1 cellular context compared by ENCODE assay signal in genomic region chr4:1882850-1883271, GRCh38.
A peak's percentile ranks its signal among the peaks of the same experiment; 100 is the strongest.
TF ChIP-seq lines count a peak whose summit lies in the region.

No MANE protein-coding gene starts in this region.

TF ChIP-seq in K562, 482 proteins besides CTCF, POLR2A, EP300 and RAD21 (continued from another document and continues in another):
- TF ChIP-seq SAP30 (IDR thresholded peaks at IDR 0.05; ENCODE audit: borderline replicate concordance, insufficient read depth, low read depth, low read length, poor library complexity, severe bottlenecking): no peak
- TF ChIP-seq, protein P1, sequence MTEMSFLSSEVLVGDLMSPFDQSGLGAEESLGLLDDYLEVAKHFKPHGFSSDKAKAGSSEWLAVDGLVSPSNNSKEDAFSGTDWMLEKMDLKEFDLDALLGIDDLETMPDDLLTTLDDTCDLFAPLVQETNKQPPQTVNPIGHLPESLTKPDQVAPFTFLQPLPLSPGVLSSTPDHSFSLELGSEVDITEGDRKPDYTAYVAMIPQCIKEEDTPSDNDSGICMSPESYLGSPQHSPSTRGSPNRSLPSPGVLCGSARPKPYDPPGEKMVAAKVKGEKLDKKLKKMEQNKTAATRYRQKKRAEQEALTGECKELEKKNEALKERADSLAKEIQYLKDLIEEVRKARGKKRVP (CRISPR knock-in tag; IDR thresholded peaks at IDR 0.05): no peak
- TF ChIP-seq CHD4 (IDR thresholded peaks at IDR 0.05; ENCODE audit: insufficient read depth, insufficient replicate concordance, low read depth, low read length, poor library complexity, severe bottlenecking): no peak
- TF ChIP-seq XRCC4 (IDR thresholded peaks at IDR 0.05; ENCODE audit: extremely low read depth, insufficient read depth, insufficient read length): no peak
- TF ChIP-seq FOXK1 (CRISPR knock-in tag; IDR thresholded peaks at IDR 0.05; ENCODE audit: borderline replicate concordance): no peak
- TF ChIP-seq TSHZ1 (CRISPR knock-in tag; IDR thresholded peaks at IDR 0.05): no peak
- TF ChIP-seq, protein P2, sequence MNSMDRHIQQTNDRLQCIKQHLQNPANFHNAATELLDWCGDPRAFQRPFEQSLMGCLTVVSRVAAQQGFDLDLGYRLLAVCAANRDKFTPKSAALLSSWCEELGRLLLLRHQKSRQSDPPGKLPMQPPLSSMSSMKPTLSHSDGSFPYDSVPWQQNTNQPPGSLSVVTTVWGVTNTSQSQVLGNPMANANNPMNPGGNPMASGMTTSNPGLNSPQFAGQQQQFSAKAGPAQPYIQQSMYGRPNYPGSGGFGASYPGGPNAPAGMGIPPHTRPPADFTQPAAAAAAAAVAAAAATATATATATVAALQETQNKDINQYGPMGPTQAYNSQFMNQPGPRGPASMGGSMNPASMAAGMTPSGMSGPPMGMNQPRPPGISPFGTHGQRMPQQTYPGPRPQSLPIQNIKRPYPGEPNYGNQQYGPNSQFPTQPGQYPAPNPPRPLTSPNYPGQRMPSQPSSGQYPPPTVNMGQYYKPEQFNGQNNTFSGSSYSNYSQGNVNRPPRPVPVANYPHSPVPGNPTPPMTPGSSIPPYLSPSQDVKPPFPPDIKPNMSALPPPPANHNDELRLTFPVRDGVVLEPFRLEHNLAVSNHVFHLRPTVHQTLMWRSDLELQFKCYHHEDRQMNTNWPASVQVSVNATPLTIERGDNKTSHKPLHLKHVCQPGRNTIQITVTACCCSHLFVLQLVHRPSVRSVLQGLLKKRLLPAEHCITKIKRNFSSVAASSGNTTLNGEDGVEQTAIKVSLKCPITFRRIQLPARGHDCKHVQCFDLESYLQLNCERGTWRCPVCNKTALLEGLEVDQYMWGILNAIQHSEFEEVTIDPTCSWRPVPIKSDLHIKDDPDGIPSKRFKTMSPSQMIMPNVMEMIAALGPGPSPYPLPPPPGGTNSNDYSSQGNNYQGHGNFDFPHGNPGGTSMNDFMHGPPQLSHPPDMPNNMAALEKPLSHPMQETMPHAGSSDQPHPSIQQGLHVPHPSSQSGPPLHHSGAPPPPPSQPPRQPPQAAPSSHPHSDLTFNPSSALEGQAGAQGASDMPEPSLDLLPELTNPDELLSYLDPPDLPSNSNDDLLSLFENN (IDR thresholded peaks at IDR 0.05; ENCODE audit: low read depth in 2 of 2, low read length in 2 of 2): peak in 1 of 2 experiments; percentile 90; a peak in 2 of 4 replicates
- TF ChIP-seq SMARCA4 (IDR thresholded peaks at IDR 0.05): peak; percentile 96
- TF ChIP-seq ID3 (CRISPR knock-in tag; IDR thresholded peaks at IDR 0.05): no peak
- TF ChIP-seq ID3 (tag; IDR thresholded peaks at IDR 0.05): peak; percentile 86
- peak; percentile 96 for TF ChIP-seq MTA2 (IDR thresholded peaks at IDR 0.05; ENCODE audit: low read depth)
- no peak for TF ChIP-seq EZH2 (IDR thresholded peaks at IDR 0.05; ENCODE audit: borderline replicate concordance, low read depth, low read length)
- TF ChIP-seq FIP1L1 (IDR thresholded peaks at IDR 0.05; ENCODE audit: low read depth, low read length, poor library complexity, severe bottlenecking): no peak
- TF ChIP-seq HEY1 (CRISPR knock-in tag; IDR thresholded peaks at IDR 0.05; ENCODE audit: borderline replicate concordance): no peak
- no peak for TF ChIP-seq PTTG1 (tag; IDR thresholded peaks at IDR 0.05; ENCODE audit: low read depth)
- TF ChIP-seq NBN (IDR thresholded peaks at IDR 0.05; ENCODE audit: low read depth): peak; percentile 58; the same call in 1 of the 2 replicates
- 0 out of 2 replicates have a peak, but pooled peaks have one; percentile 45 for TF ChIP-seq BCL6 (CRISPR knock-in tag; IDR thresholded peaks at IDR 0.05)
- no peak for TF ChIP-seq ZHX1 (conservative IDR thresholded peaks at IDR 0.05; ENCODE audit: low read length)
- TF ChIP-seq KAT7 (CRISPR knock-in tag; IDR thresholded peaks at IDR 0.05; ENCODE audit: borderline replicate concordance): no peak
- no peak for TF ChIP-seq ZNF184 (CRISPR knock-in tag; IDR thresholded peaks at IDR 0.05)
- TF ChIP-seq YBX1 (IDR thresholded peaks at IDR 0.05): no peak
- 0 out of 2 replicates have a peak, but pooled peaks have one; percentile 43 for TF ChIP-seq SP1 (CRISPR knock-in tag; IDR thresholded peaks at IDR 0.05)
- TF ChIP-seq, protein P3, sequence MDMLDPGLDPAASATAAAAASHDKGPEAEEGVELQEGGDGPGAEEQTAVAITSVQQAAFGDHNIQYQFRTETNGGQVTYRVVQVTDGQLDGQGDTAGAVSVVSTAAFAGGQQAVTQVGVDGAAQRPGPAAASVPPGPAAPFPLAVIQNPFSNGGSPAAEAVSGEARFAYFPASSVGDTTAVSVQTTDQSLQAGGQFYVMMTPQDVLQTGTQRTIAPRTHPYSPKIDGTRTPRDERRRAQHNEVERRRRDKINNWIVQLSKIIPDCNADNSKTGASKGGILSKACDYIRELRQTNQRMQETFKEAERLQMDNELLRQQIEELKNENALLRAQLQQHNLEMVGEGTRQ (CRISPR knock-in tag; IDR thresholded peaks at IDR 0.05): no peak
- TF ChIP-seq ZBTB17 (CRISPR knock-in tag; IDR thresholded peaks at IDR 0.05): no peak
- 0 out of 4 replicates have a peak, but pooled peaks of 1 of the 2 experiments have one; percentile 12 for TF ChIP-seq MAZ (CRISPR knock-in tag; conservative IDR thresholded peaks at IDR 0.05 in 1 of 2, IDR thresholded peaks at IDR 0.05 in 1 of 2)
- TF ChIP-seq NCOA1 (IDR thresholded peaks at IDR 0.05; ENCODE audit: low read depth): peak; percentile 89; the same call in 1 of the 2 replicates
- TF ChIP-seq MAFF (IDR thresholded peaks at IDR 0.05; ENCODE audit: low read length): no peak
- TF ChIP-seq GTF2A2 (tag; IDR thresholded peaks at IDR 0.05): no peak
- peak; percentile 50 for TF ChIP-seq CREM (IDR thresholded peaks at IDR 0.05; ENCODE audit: low read depth)
- TF ChIP-seq, protein P4, sequence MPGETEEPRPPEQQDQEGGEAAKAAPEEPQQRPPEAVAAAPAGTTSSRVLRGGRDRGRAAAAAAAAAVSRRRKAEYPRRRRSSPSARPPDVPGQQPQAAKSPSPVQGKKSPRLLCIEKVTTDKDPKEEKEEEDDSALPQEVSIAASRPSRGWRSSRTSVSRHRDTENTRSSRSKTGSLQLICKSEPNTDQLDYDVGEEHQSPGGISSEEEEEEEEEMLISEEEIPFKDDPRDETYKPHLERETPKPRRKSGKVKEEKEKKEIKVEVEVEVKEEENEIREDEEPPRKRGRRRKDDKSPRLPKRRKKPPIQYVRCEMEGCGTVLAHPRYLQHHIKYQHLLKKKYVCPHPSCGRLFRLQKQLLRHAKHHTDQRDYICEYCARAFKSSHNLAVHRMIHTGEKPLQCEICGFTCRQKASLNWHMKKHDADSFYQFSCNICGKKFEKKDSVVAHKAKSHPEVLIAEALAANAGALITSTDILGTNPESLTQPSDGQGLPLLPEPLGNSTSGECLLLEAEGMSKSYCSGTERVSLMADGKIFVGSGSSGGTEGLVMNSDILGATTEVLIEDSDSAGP (CRISPR knock-in tag; IDR thresholded peaks at IDR 0.05): no peak
- TF ChIP-seq HINFP (tag; conservative IDR thresholded peaks at IDR 0.05; ENCODE audit: low read depth): no peak
- TF ChIP-seq HCFC1 (IDR thresholded peaks at IDR 0.05; ENCODE audit: low read depth, low read length): no peak
- no peak for TF ChIP-seq ZNF140 (CRISPR knock-in tag; IDR thresholded peaks at IDR 0.05)
- no peak for TF ChIP-seq BMI1 (IDR thresholded peaks at IDR 0.05; ENCODE audit: low read length)
- peak; percentile 99 for TF ChIP-seq NCOR1 (IDR thresholded peaks at IDR 0.05)
- peak; percentile 51; the same call in 1 of the 2 replicates for TF ChIP-seq ZNF24 (IDR thresholded peaks at IDR 0.05)
- TF ChIP-seq CBX3 (IDR thresholded peaks at IDR 0.05; ENCODE audit: borderline replicate concordance in 1 of 2, low read length in 2 of 2): no peak; a peak in 1 of 3 replicates
- TF ChIP-seq HBP1 (CRISPR knock-in tag; IDR thresholded peaks at IDR 0.05): peak; percentile 63; the same call in 1 of the 2 replicates
- no peak for TF ChIP-seq ELF1 (tag; IDR thresholded peaks at IDR 0.05)
- TF ChIP-seq, protein P5, sequence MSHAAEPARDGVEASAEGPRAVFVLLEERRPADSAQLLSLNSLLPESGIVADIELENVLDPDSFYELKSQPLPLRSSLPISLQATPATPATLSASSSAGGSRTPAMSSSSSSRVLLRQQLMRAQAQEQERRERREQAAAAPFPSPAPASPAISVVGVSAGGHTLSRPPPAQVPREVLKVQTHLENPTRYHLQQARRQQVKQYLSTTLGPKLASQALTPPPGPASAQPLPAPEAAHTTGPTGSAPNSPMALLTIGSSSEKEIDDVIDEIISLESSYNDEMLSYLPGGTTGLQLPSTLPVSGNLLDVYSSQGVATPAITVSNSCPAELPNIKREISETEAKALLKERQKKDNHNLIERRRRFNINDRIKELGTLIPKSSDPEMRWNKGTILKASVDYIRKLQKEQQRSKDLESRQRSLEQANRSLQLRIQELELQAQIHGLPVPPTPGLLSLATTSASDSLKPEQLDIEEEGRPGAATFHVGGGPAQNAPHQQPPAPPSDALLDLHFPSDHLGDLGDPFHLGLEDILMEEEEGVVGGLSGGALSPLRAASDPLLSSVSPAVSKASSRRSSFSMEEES (CRISPR knock-in tag; IDR thresholded peaks at IDR 0.05): no peak
- no peak for TF ChIP-seq FOXJ3 (CRISPR knock-in tag; IDR thresholded peaks at IDR 0.05)
- TF ChIP-seq KDM2B (CRISPR knock-in tag; IDR thresholded peaks at IDR 0.05): no peak
- TF ChIP-seq BCOR (IDR thresholded peaks at IDR 0.05): peak; percentile 53; the same call in 1 of the 2 replicates
- TF ChIP-seq ATF1 (CRISPR knock-in tag; IDR thresholded peaks at IDR 0.05): no peak
- TF ChIP-seq ATF1 (tag; IDR thresholded peaks at IDR 0.05): peak; percentile 70; the same call in 1 of the 2 replicates
- no peak for TF ChIP-seq ZC3H4 (CRISPR knock-in tag; IDR thresholded peaks at IDR 0.05; ENCODE audit: borderline replicate concordance)
- TF ChIP-seq MEF2A (IDR thresholded peaks at IDR 0.05; ENCODE audit: control insufficient read depth, low read depth, low read length): peak; percentile 26; the same call in 1 of the 2 replicates
- TF ChIP-seq HLTF (IDR thresholded peaks at IDR 0.05): peak; percentile 95
- no peak for TF ChIP-seq KLF10 (CRISPR knock-in tag; IDR thresholded peaks at IDR 0.05)
- peak; percentile 35; the same call in 1 of the 2 replicates for TF ChIP-seq MXI1 (IDR thresholded peaks at IDR 0.05; ENCODE audit: low read depth, low read length)
